In genomic region chr2:210553371-210553770, GRCh38 we compare ENCODE assay signal across 17 cellular contexts. TPM values are rescaled to one million over a fixed set of nuclear protein-coding genes. Genes with fewer than 3 reads are reported as not detected.
A peak's percentile ranks its signal among the peaks of the same experiment; 100 is the strongest.
DNase-seq lines count a peak whose midpoint lies in the region; FAIRE-seq and TF ChIP-seq lines count a peak whose summit lies in the region.
"Had no signal": no experiment of that assay in that cellular context is flagged by ENCODE, and none has a peak within 500 bp of the region (broad histone marks: within the 10 kb centered on the region; RNA-seq: fewer than 3 reads in every experiment).

No MANE protein-coding gene starts in this region.

- H3K4me3 Mint-ChIP-seq in glutamatergic neuron (ENCODE audit: unreplicated experiment) = no peak overlapping the region
- H3K4me3 Mint-ChIP-seq: activated B cell treated with CpG ODN at 0.5 μM for 24 hours; dendritic cell treated with granulocyte-macrophage colony-stimulating factor and Interleukin-4, amounts not matched to agents 40 ng/mL and 50 ng/mL, for 4 days; GM23338; natural killer cell; T-helper 1 cell treated with Interleukin-12 subunit alpha and Interleukin-12 subunit beta and Interleukin-4 antibody, amounts not matched to agents 30 μg/mL and 1 μg/mL, for 36 hours had no signal

- in situ Hi-C loops in SK-MEL-5 (cut with HindIII; ENCODE audit: low pct_unique_long_range_greater_than_20kb, low sequenced_read_pairs) = no loop called here

- FAIRE-seq in H54 (lab: Jason Lieb, UNC) = no peak

- TF ChIP-seq POLR2A in H54 (IDR thresholded peaks at IDR 0.05; ENCODE audit: low read depth, low read length) = no peak

- H3K4me1 Mint-ChIP-seq in glutamatergic neuron (ENCODE audit: low read depth, unreplicated experiment) = no peaks in the 10 kb centered on the region
- H3K4me1 Mint-ChIP-seq: activated B cell treated with CpG ODN at 0.5 μM for 24 hours, natural killer cell had no signal

- no peaks in the 10 kb centered on the region for H3K9me3 Mint-ChIP-seq in glutamatergic neuron (ENCODE audit: unreplicated experiment)
- H3K9me3 Mint-ChIP-seq: activated B cell treated with CpG ODN at 0.5 μM for 24 hours; dendritic cell treated with granulocyte-macrophage colony-stimulating factor and Interleukin-4, amounts not matched to agents 40 ng/mL and 50 ng/mL, for 4 days; GM23338; natural killer cell; T-helper 1 cell treated with Interleukin-12 subunit alpha and Interleukin-12 subunit beta and Interleukin-4 antibody, amounts not matched to agents 30 μg/mL and 1 μg/mL, for 36 hours had no signal

- H3K4me3 ChIP-seq in fibroblast of pulmonary artery (replicated peaks; ENCODE audit: low read depth, low read length) = no peak overlapping the region
- H3K4me3 ChIP-seq: esophagus muscularis mucosa, GM23338 had no signal

- H3K27me3 Mint-ChIP-seq in glutamatergic neuron (ENCODE audit: unreplicated experiment) = no peaks in the 10 kb centered on the region
- H3K27me3 Mint-ChIP-seq: dendritic cell treated with granulocyte-macrophage colony-stimulating factor and Interleukin-4, amounts not matched to agents 40 ng/mL and 50 ng/mL, for 4 days had no signal

- TF ChIP-seq CTCF in fibroblast of pulmonary artery (IDR thresholded peaks at IDR 0.05; ENCODE audit: low read length, missing control alignments) (no peak), glutamatergic neuron (IDR thresholded peaks at IDR 0.05; ENCODE audit: partially characterized antibody, unreplicated experiment) (no peak)

- DNase-seq in H54 (ENCODE audit: insufficient read length, low spot score) = peak; percentile 2
- DNase-seq in SK-MEL-5 (ENCODE audit: low read depth, low spot score) = peak; percentile 30
- peak; percentile 29 for DNase-seq in fibroblast of pulmonary artery (ENCODE audit: low read depth)
- DNase-seq in renal cortical epithelial cell (ENCODE audit: low read depth) = peak; percentile 66
- DNase-seq in NCI-H187 (lab: John Stamatoyannopoulos, UW) = no peak
- no peak for DNase-seq in glutamatergic neuron
- no peak for DNase-seq in midbrain (lab: John Stamatoyannopoulos, UW)
- DNase-seq: activated B cell treated with CpG ODN at 0.5 μM for 24 hours; activated CD8-positive, alpha-beta memory T cell treated with anti-CD3 and anti-CD28 coated beads for 24 hours; C1 segment of cervical spinal cord; DMS79; natural killer cell; stimulated activated CD4-positive, alpha-beta T cell treated with anti-CD3 and anti-CD28 coated beads, Interleukin-1b, Interleukin-23, amount 100 ng/mL, for 48 hours had no signal

- H3K27ac Mint-ChIP-seq in glutamatergic neuron (ENCODE audit: unreplicated experiment) = no peak overlapping the region
- H3K27ac Mint-ChIP-seq: activated B cell treated with CpG ODN at 0.5 μM for 24 hours; dendritic cell treated with granulocyte-macrophage colony-stimulating factor and Interleukin-4, amounts not matched to agents 40 ng/mL and 50 ng/mL, for 4 days; GM23338; natural killer cell; T-helper 1 cell treated with Interleukin-12 subunit alpha and Interleukin-12 subunit beta and Interleukin-4 antibody, amounts not matched to agents 30 μg/mL and 1 μg/mL, for 36 hours had no signal

- no peaks in the 10 kb centered on the region for H3K36me3 Mint-ChIP-seq in glutamatergic neuron (ENCODE audit: unreplicated experiment)
- H3K36me3 Mint-ChIP-seq: natural killer cell had no signal

RNA-seq across cellular contexts. Expression of gene CPS1, which starts 3.0 kb away (rescaled TPM):
- 15.6 and 18.5 TPM in 2 replicates for total RNA-seq in SK-MEL-5 (2014; rRNA removed; shearing (Covaris generic))
- 10.6 and 17.0 TPM in 2 replicates for polyA plus RNA-seq in SK-MEL-5 (2015; cell fraction: cytosol; rRNA removed)
- 26.1 and 32.3 TPM in 2 replicates for polyA plus RNA-seq in SK-MEL-5 (2015; cell fraction: nucleus; rRNA removed)
- total RNA-seq in renal cortical epithelial cell = 12.3 and 38.4 TPM in 2 replicates
- total RNA-seq in glutamatergic neuron (ENCODE audit: unreplicated experiment) = 31.1 TPM

Comparison
In these comparisons a context has a peak if more than half of its experiments do, and no peak if none do; other contexts are left out.
1. DNase-seq: peak in H54 (single experiment), SK-MEL-5 (single experiment), fibroblast of pulmonary artery (single experiment) and renal cortical epithelial cell (single experiment); none in NCI-H187 (0 of 2), glutamatergic neuron (single experiment) and midbrain (single experiment).